ENCODE assay signal across 14 cellular contexts in the genomic region with DNA sequence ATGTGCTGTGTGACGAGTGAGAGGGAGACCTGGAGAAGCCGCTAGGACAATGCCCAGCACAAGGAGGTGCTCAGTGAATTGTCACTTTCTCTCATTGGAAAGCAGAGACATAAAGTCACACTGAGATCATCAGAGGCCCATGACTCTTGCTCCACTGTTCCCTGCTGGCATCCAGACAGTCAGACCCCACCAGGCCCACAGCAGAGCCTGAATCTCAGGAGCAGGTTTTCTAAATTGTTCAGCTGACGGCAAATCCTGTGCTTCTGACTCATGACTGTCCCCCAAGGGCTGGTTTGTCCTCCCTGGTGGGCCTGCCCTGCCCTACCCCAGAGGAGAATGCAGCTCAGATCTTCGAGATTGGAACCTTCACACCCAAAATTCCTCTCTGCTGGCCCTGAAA. TPM values are rescaled to one million over a fixed set of nuclear protein-coding genes. Genes with fewer than 3 reads are reported as not detected.
DNase-seq lines count a peak whose midpoint lies in the region; TF ChIP-seq lines count a peak whose summit lies in the region.
"Had no signal": no experiment of that assay in that cellular context is flagged by ENCODE, and none has a peak within 500 bp of the region (broad histone marks: within the 10 kb centered on the region; RNA-seq: fewer than 3 reads in every experiment).

No MANE protein-coding gene starts in this region.

- peaks cover 31% of the 10 kb centered on the region for H3K4me1 Mint-ChIP-seq in type B pancreatic cell (ENCODE audit: unreplicated experiment)

- H3K27ac Mint-ChIP-seq in type B pancreatic cell = peak overlapping the region; percentile 97
- H3K27ac Mint-ChIP-seq: activated CD4-positive, alpha-beta memory T cell treated with anti-CD3 and anti-CD28 coated beads, Interleukin-2, amount 10 ng/mL, durations not matched to agents 7 days and 5 days; activated T-helper 2 cell treated with anti-CD3 and anti-CD28 coated beads, Interferon-gamma antibody, Interleukin-2, Interleukin-4, amounts not matched to agents 10 μg/mL and 5 μg/mL and 100 μg/mL, durations not matched to agents 14 hours and 24 hours and 36 hours; CD4-positive, alpha-beta memory T cell; progenitor cell of endocrine pancreas had no signal

- H3K36me3 ChIP-seq in kidney epithelial cell (ENCODE audit: control insufficient read depth, insufficient read depth, low read length) = no peaks in the 10 kb centered on the region

- no peak overlapping the region for H3K4me3 ChIP-seq in astrocyte of the spinal cord (ENCODE audit: low read depth, low read length)
- H3K4me3 ChIP-seq in kidney epithelial cell (ENCODE audit: low read depth, low read length) = no peak overlapping the region
- H3K4me3 ChIP-seq: SK-N-MC had no signal

- H3K36me3 Mint-ChIP-seq in type B pancreatic cell = peaks cover 3% of the 10 kb centered on the region
- H3K36me3 Mint-ChIP-seq: CD4-positive, alpha-beta memory T cell had no signal

- in situ Hi-C loops in astrocyte of the spinal cord (cut with HindIII; ENCODE audit: low sequenced_read_pairs) = no loop called here

- peak overlapping the region; percentile 59 for H3K4me3 Mint-ChIP-seq in type B pancreatic cell
- H3K4me3 Mint-ChIP-seq: activated CD4-positive, alpha-beta memory T cell treated with anti-CD3 and anti-CD28 coated beads, Interleukin-2, amount 10 ng/mL, durations not matched to agents 7 days and 5 days; CD4-positive, alpha-beta memory T cell had no signal

- no peak for TF ChIP-seq CTCF in astrocyte of the spinal cord (IDR thresholded peaks at IDR 0.05; ENCODE audit: low read depth, low read length)
- no peak for TF ChIP-seq CTCF in kidney epithelial cell (IDR thresholded peaks at IDR 0.05; ENCODE audit: insufficient read depth, low read length, poor library complexity, severe bottlenecking)
- TF ChIP-seq CTCF in type B pancreatic cell (conservative IDR thresholded peaks at IDR 0.05) = no peak

- no peaks in the 10 kb centered on the region for H3K27me3 Mint-ChIP-seq in type B pancreatic cell
- H3K27me3 Mint-ChIP-seq: CD4-positive, alpha-beta memory T cell had no signal

- H3K9me3 Mint-ChIP-seq in type B pancreatic cell = no peaks in the 10 kb centered on the region
- H3K9me3 Mint-ChIP-seq: activated CD4-positive, alpha-beta memory T cell treated with anti-CD3 and anti-CD28 coated beads, Interleukin-2, amount 10 ng/mL, durations not matched to agents 7 days and 5 days; activated T-helper 2 cell treated with anti-CD3 and anti-CD28 coated beads, Interferon-gamma antibody, Interleukin-2, Interleukin-4, amounts not matched to agents 10 μg/mL and 5 μg/mL and 100 μg/mL, durations not matched to agents 14 hours and 24 hours and 36 hours; CD4-positive, alpha-beta memory T cell had no signal

- H3K27me3 ChIP-seq in kidney epithelial cell (ENCODE audit: control insufficient read depth, insufficient read depth, low read length) = peaks cover 2% of the 10 kb centered on the region

- peak; percentile 59 for DNase-seq in HPDE6-E6E7 (ENCODE audit: extremely low spot score)
- peak; percentile 43 for DNase-seq in astrocyte of the spinal cord (ENCODE audit: low read depth, low spot score)
- peak; percentile 54 for DNase-seq in kidney epithelial cell (ENCODE audit: low read depth)
- DNase-seq in type B pancreatic cell (ENCODE audit: extremely low spot score, unreplicated experiment) = no peak
- no peak for DNase-seq in HCEC 1CT
- no peak for DNase-seq in nucleus accumbens (lab: John Stamatoyannopoulos, UW)
- DNase-seq in NCI-H2029 (lab: John Stamatoyannopoulos, UW) = no peak
- DNase-seq: activated CD4-positive, alpha-beta memory T cell treated with anti-CD3 and anti-CD28 coated beads, Interleukin-2, amount 10 ng/mL, durations not matched to agents 7 days and 5 days; CD4-positive, alpha-beta memory T cell; NCI-H1105; NCI-H446 had no signal

RNA-seq across cellular contexts. Expression of gene PTGES, which starts 2.8 kb away (rescaled TPM):
- 37.9 and 39.5 TPM in 2 replicates for total RNA-seq in kidney epithelial cell
- 29.1 and 67.1 TPM in 2 replicates for total RNA-seq in type B pancreatic cell (ENCODE audit: low replicate concordance)
- total RNA-seq: activated CD4-positive, alpha-beta memory T cell treated with anti-CD3 and anti-CD28 coated beads, Interleukin-2, amount 10 ng/mL, durations not matched to agents 7 days and 5 days; CD4-positive, alpha-beta memory T cell had no signal

RNA-seq across cellular contexts. Expression of gene TOR1B, which starts 53.0 kb away (rescaled TPM):
- 32.8 and 39.5 TPM in 2 replicates for total RNA-seq in kidney epithelial cell
- 19.4 and 23.5 TPM in 2 replicates for total RNA-seq in type B pancreatic cell (ENCODE audit: low replicate concordance)

Comparison
In these comparisons a context has a peak if more than half of its experiments do, and no peak if none do; other contexts are left out.
1. DNase-seq: peak in HPDE6-E6E7 (single experiment), astrocyte of the spinal cord (single experiment) and kidney epithelial cell (single experiment); none in type B pancreatic cell (single experiment), HCEC 1CT (single experiment), nucleus accumbens (0 of 56) and NCI-H2029 (single experiment).